ENCODE assay signal across 40 cellular contexts in the genomic region with DNA sequence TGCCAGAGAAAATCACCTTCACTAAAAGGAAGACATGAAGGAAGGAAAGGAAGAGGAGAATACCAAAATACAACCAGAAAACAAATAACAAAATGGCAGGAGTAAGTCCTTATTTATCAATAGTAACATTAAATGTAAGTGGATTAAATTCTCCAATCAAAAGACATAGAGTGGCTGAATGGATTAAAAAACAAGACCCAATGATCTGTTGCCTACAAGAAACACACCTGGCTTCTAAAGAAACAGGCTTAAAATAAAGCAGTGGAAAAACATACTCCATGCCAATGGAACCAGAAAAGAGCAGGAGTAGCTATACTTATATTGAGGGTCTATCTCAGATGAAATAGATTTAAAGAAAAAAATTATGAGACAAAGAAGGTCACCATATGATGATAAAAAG.
"Had no signal": no experiment of that assay in that cellular context is flagged by ENCODE, and none has a peak within 500 bp of the region (broad histone marks: within the 10 kb centered on the region; RNA-seq: fewer than 3 reads in every experiment).

No MANE protein-coding gene starts in this region.

- H3K36me3 ChIP-seq: adrenal gland, ascending aorta, brain microvascular endothelial cell, breast epithelium, cardiac muscle cell had no signal

- H3K27ac Mint-ChIP-seq: activated naive CD4-positive, alpha-beta T cell treated with anti-CD3 and anti-CD28 coated beads for 36 hours; activated naive CD4-positive, alpha-beta T cell treated with anti-CD3 and anti-CD28 coated beads, Interleukin-2, amount 10 ng/mL, durations not matched to agents 7 days and 5 days; activated naive CD4-positive, alpha-beta T cell treated with anti-CD3 and anti-CD28 coated beads, Interleukin-2, amount 50 U/mL, for 24 hours; activated naive CD4-positive, alpha-beta T cell treated with anti-CD3 and anti-CD28 coated beads, Interleukin-2, amount 50 U/mL, for 72 hours; activated naive CD8-positive, alpha-beta T cell; activated naive CD8-positive, alpha-beta T cell treated with anti-CD3 and anti-CD28 coated beads for 36 hours; activated naive CD8-positive, alpha-beta T cell treated with anti-CD3 and anti-CD28 coated beads, Interleukin-2, amount 10 ng/mL, durations not matched to agents 7 days and 5 days; activated naive CD8-positive, alpha-beta T cell treated with anti-CD3 and anti-CD28 coated beads, Interleukin-2, amount 50 U/mL, for 24 hours; activated T-cell treated with anti-CD3 and anti-CD28 coated beads, Interleukin-2, amount 50 U/mL, for 24 hours; activated T-cell treated with anti-CD3 and anti-CD28 coated beads, Interleukin-2, amount 50 U/mL, for 72 hours; activated T-helper 1 cell treated with anti-CD3 and anti-CD28 coated beads, Interleukin-12 subunit alpha, Interleukin-12 subunit beta, Interleukin-2, Interleukin-4 antibody, amounts not matched to agents 30 ng/mL and 10 ng/mL and 1 ng/mL, durations not matched to agents 14 hours and 24 hours and 36 hours; activated T-helper 17 cell treated with anti-CD3 and anti-CD28 coated beads, Interleukin-2, amount 50 U/mL, for 72 hours; activated T-helper 2 cell treated with anti-CD3 and anti-CD28 coated beads, Interferon-gamma antibody, Interleukin-2, Interleukin-4, amounts not matched to agents 10 μg/mL and 5 μg/mL and 100 μg/mL, durations not matched to agents 14 hours and 24 hours and 36 hours; brain had no signal

- H3K27ac ChIP-seq: adrenal gland, ascending aorta, body of pancreas, brain microvascular endothelial cell, breast epithelium, cardiac muscle cell had no signal

- H3K4me3 Mint-ChIP-seq: activated naive CD4-positive, alpha-beta T cell treated with anti-CD3 and anti-CD28 coated beads for 36 hours; activated naive CD4-positive, alpha-beta T cell treated with anti-CD3 and anti-CD28 coated beads, Interleukin-2, amount 10 ng/mL, durations not matched to agents 7 days and 5 days; activated naive CD4-positive, alpha-beta T cell treated with anti-CD3 and anti-CD28 coated beads, Interleukin-2, amount 50 U/mL, for 24 hours; activated naive CD8-positive, alpha-beta T cell; activated naive CD8-positive, alpha-beta T cell treated with anti-CD3 and anti-CD28 coated beads for 36 hours; activated naive CD8-positive, alpha-beta T cell treated with anti-CD3 and anti-CD28 coated beads, Interleukin-2, amount 10 ng/mL, durations not matched to agents 7 days and 5 days; activated naive CD8-positive, alpha-beta T cell treated with anti-CD3 and anti-CD28 coated beads, Interleukin-2, amount 50 U/mL, for 24 hours; activated T-cell treated with anti-CD3 and anti-CD28 coated beads, Interleukin-2, amount 50 U/mL, for 24 hours; activated T-cell treated with anti-CD3 and anti-CD28 coated beads, Interleukin-2, amount 50 U/mL, for 4 hours; activated T-cell treated with anti-CD3 and anti-CD28 coated beads, Interleukin-2, amount 50 U/mL, for 72 hours; activated T-helper 1 cell treated with anti-CD3 and anti-CD28 coated beads, Interleukin-12 subunit alpha, Interleukin-12 subunit beta, Interleukin-2, Interleukin-4 antibody, amounts not matched to agents 30 ng/mL and 10 ng/mL and 1 ng/mL, durations not matched to agents 14 hours and 24 hours and 36 hours; activated T-helper 17 cell treated with anti-CD3 and anti-CD28 coated beads, Interleukin-2, amount 50 U/mL, for 72 hours; brain; central memory CD8-positive, alpha-beta T cell had no signal

- H3K4me3 ChIP-seq: adrenal gland, ascending aorta, body of pancreas, breast epithelium, cardiac muscle cell had no signal

- ATAC-seq: activated naive CD4-positive, alpha-beta T cell treated with anti-CD3 and anti-CD28 coated beads, Interleukin-2, amount 50 U/mL, for 72 hours; activated naive CD8-positive, alpha-beta T cell treated with anti-CD3 and anti-CD28 coated beads, Interleukin-2, amount 50 U/mL, for 24 hours; activated T-cell treated with anti-CD3 and anti-CD28 coated beads, Interleukin-2, amount 50 U/mL, for 4 hours; activated T-cell treated with anti-CD3 and anti-CD28 coated beads, Interleukin-2, amount 50 U/mL, for 72 hours; activated T-helper 17 cell treated with anti-CD3 and anti-CD28 coated beads, Interleukin-2, amount 50 U/mL, for 72 hours; body of pancreas had no signal

- DNase-seq: activated effector memory CD4-positive, alpha-beta T cell treated with anti-CD3 and anti-CD28 coated beads, Interleukin-2, amount 50 U/mL, for 16 hours; activated effector memory CD4-positive, alpha-beta T cell treated with Interleukin-2 at 50 U/mL for 16 hours; activated gamma-delta T cell; activated gamma-delta T cell treated with Interleukin-2 at 50 U/mL for 16 hours; activated naive CD4-positive, alpha-beta T cell; activated naive CD4-positive, alpha-beta T cell treated with anti-CD3 and anti-CD28 coated beads for 36 hours; activated naive CD4-positive, alpha-beta T cell treated with anti-CD3 and anti-CD28 coated beads, Interleukin-2, amount 10 ng/mL, durations not matched to agents 7 days and 5 days; activated naive CD4-positive, alpha-beta T cell treated with anti-CD3 and anti-CD28 coated beads, Interleukin-2, amount 50 U/mL, for 16 hours; activated naive CD4-positive, alpha-beta T cell treated with Interleukin-2 at 50 U/mL for 16 hours; activated naive CD8-positive, alpha-beta T cell treated with anti-CD3 and anti-CD28 coated beads for 36 hours; activated naive CD8-positive, alpha-beta T cell treated with anti-CD3 and anti-CD28 coated beads, Interleukin-2, amount 10 ng/mL, durations not matched to agents 7 days and 5 days; activated naive CD8-positive, alpha-beta T cell treated with anti-CD3 and anti-CD28 coated beads, Interleukin-2, amount 50 U/mL, for 24 hours; activated T-cell treated with anti-CD3 and anti-CD28 coated beads, Interleukin-2, amount 50 U/mL, for 1 hour; activated T-cell treated with anti-CD3 and anti-CD28 coated beads, Interleukin-2, amount 50 U/mL, for 24 hours; activated T-cell treated with anti-CD3 and anti-CD28 coated beads, Interleukin-2, amount 50 U/mL, for 4 hours; activated T-cell treated with anti-CD3 and anti-CD28 coated beads, Interleukin-2, amount 50 U/mL, for 48 hours; activated T-cell treated with anti-CD3 and anti-CD28 coated beads, Interleukin-2, amount 50 U/mL, for 72 hours; adrenal gland; amniotic stem cell; amygdala; anterior cingulate cortex; aorta; body of pancreas; brain microvascular endothelial cell; caudate nucleus; central memory CD4-positive, alpha-beta T cell; cerebellar nuclear complex had no signal

- FAIRE-seq: astrocyte, bronchial epithelial cell had no signal

- H3K4me1 ChIP-seq: adrenal gland, ascending aorta, body of pancreas, breast epithelium had no signal

- H3K27me3 ChIP-seq: adrenal gland, ascending aorta, body of pancreas, brain microvascular endothelial cell, breast epithelium, cardiac muscle cell had no signal

- H3K27me3 Mint-ChIP-seq: activated naive CD4-positive, alpha-beta T cell treated with anti-CD3 and anti-CD28 coated beads, Interleukin-2, amount 50 U/mL, for 24 hours; activated naive CD8-positive, alpha-beta T cell; activated naive CD8-positive, alpha-beta T cell treated with anti-CD3 and anti-CD28 coated beads for 36 hours; activated naive CD8-positive, alpha-beta T cell treated with anti-CD3 and anti-CD28 coated beads, Interleukin-2, amount 50 U/mL, for 24 hours; activated T-cell treated with anti-CD3 and anti-CD28 coated beads, Interleukin-2, amount 50 U/mL, for 24 hours; activated T-helper 17 cell treated with anti-CD3 and anti-CD28 coated beads, Interleukin-2, amount 50 U/mL, for 72 hours; central memory CD8-positive, alpha-beta T cell had no signal

- H3K9me3 ChIP-seq: body of pancreas had no signal

- H3K4me1 Mint-ChIP-seq: brain had no signal
